Comparison of ENCODE assay signal across 32 cellular contexts in genomic region chr2:195482050-195482449, GRCh38.
"Had no signal": no experiment of that assay in that cellular context is flagged by ENCODE, and none has a peak within 500 bp of the region (broad histone marks: within the 10 kb centered on the region; RNA-seq: fewer than 3 reads in every experiment).

No MANE protein-coding gene starts in this region.

- H3K27me3 Mint-ChIP-seq: activated CD4-positive, alpha-beta T cell treated with anti-CD3 and anti-CD28 coated beads for 36 hours; activated CD4-positive, alpha-beta T cell treated with anti-CD3 and anti-CD28 coated beads, Interleukin-2, amount 10 ng/mL, durations not matched to agents 7 days and 5 days; brain had no signal

- H3K4me3 ChIP-seq: MG63 had no signal

- DNase-seq: activated CD4-positive, alpha-beta T cell treated with anti-CD3 and anti-CD28 coated beads for 36 hours; activated CD4-positive, alpha-beta T cell treated with anti-CD3 and anti-CD28 coated beads, Interleukin-2, amount 10 ng/mL, durations not matched to agents 7 days and 5 days; activated CD4-positive, alpha-beta T cell treated with anti-CD3 and anti-CD28 coated beads, Interleukin-2, amount 50 U/mL, for 48 hours; activated CD8-positive, alpha-beta memory T cell treated with anti-CD3 and anti-CD28 coated beads, Interleukin-2, amount 50 U/mL, for 4 hours; activated gamma-delta T cell treated with Interleukin-2 at 50 U/mL for 16 hours; activated naive CD4-positive, alpha-beta T cell treated with anti-CD3 and anti-CD28 coated beads for 36 hours; activated T-cell treated with anti-CD3 and anti-CD28 coated beads for 4 hours; activated T-cell treated with anti-CD3 and anti-CD28 coated beads, Interleukin-2, amount 50 U/mL, for 4 hours; anterior cingulate cortex; caudate nucleus; Karpas-422; KBM-7; MG63; NCI-H1048; NCI-H1105 treated with DMSO at 0.1 percent for 48 hours; NCI-H1436; NCI-H1694; NCI-H1930; NCI-H2081 treated with DMSO at 0.1 percent for 48 hours; NCI-H226; NCI-H510A; NCI-H526; NCI-H748 treated with DMSO at 0.1 percent for 48 hours; NK-92 treated with Interleukin-12 subunit alpha and Interleukin-12 subunit beta, amount 100 ng/mL, for 24 hours; PC-3; Right ventricle myocardium superior had no signal

- H3K36me3 Mint-ChIP-seq: brain, WTC11 had no signal

- H3K27me3 ChIP-seq: MG63 had no signal

- H3K4me3 Mint-ChIP-seq: activated CD4-positive, alpha-beta T cell treated with anti-CD3 and anti-CD28 coated beads for 36 hours; activated CD4-positive, alpha-beta T cell treated with anti-CD3 and anti-CD28 coated beads, Interleukin-2, amount 10 ng/mL, durations not matched to agents 7 days and 5 days; activated naive CD4-positive, alpha-beta T cell treated with anti-CD3 and anti-CD28 coated beads for 36 hours; activated T-cell treated with anti-CD3 and anti-CD28 coated beads, Interleukin-2, amount 50 U/mL, for 4 hours; activated T-helper 1 cell treated with anti-CD3 and anti-CD28 coated beads, Interleukin-12 subunit alpha, Interleukin-12 subunit beta, Interleukin-2, Interleukin-4 antibody, amounts not matched to agents 30 ng/mL and 10 ng/mL and 1 ng/mL, durations not matched to agents 14 hours and 24 hours and 36 hours; brain; T-helper 1 cell treated with Interleukin-12 subunit alpha and Interleukin-12 subunit beta and Interleukin-4 antibody, amounts not matched to agents 30 μg/mL and 1 μg/mL, for 36 hours; T-helper 2 cell treated with Interferon-gamma antibody and Interleukin-4, amounts not matched to agents 5 μg/mL and 100 μg/mL, for 36 hours; WTC11 had no signal

- H3K36me3 ChIP-seq: MG63 had no signal

- H3K27ac Mint-ChIP-seq: activated CD4-positive, alpha-beta T cell treated with anti-CD3 and anti-CD28 coated beads for 36 hours; activated CD4-positive, alpha-beta T cell treated with anti-CD3 and anti-CD28 coated beads, Interleukin-2, amount 10 ng/mL, durations not matched to agents 7 days and 5 days; activated naive CD4-positive, alpha-beta T cell treated with anti-CD3 and anti-CD28 coated beads for 36 hours; activated naive CD4-positive, alpha-beta T cell treated with anti-CD3 and anti-CD28 coated beads, Interleukin-2, amount 50 U/mL, for 72 hours; activated T-helper 1 cell treated with anti-CD3 and anti-CD28 coated beads, Interleukin-12 subunit alpha, Interleukin-12 subunit beta, Interleukin-2, Interleukin-4 antibody, amounts not matched to agents 30 ng/mL and 10 ng/mL and 1 ng/mL, durations not matched to agents 14 hours and 24 hours and 36 hours; T-helper 1 cell treated with Interleukin-12 subunit alpha and Interleukin-12 subunit beta and Interleukin-4 antibody, amounts not matched to agents 30 μg/mL and 1 μg/mL, for 36 hours; T-helper 2 cell treated with Interferon-gamma antibody and Interleukin-4, amounts not matched to agents 5 μg/mL and 100 μg/mL, for 36 hours; WTC11 had no signal

- H3K9me3 ChIP-seq: MG63 had no signal

- H3K4me1 Mint-ChIP-seq: brain, WTC11 had no signal
